In genomic region chr17:50423553-50424159, GRCh38 we compare ENCODE assay signal across 8 cellular contexts. TPM values are rescaled to one million over a fixed set of nuclear protein-coding genes. Genes with fewer than 3 reads are reported as not detected.
DNase-seq lines count a peak whose midpoint lies in the region; ATAC-seq lines count a peak whose summit lies in the region.
"Had no signal": no experiment of that assay in that cellular context is flagged by ENCODE, and none has a peak within 500 bp of the region (broad histone marks: within the 10 kb centered on the region; RNA-seq: fewer than 3 reads in every experiment).

No MANE protein-coding gene starts in this region.

- H3K4me1 ChIP-seq in GM23248 (ENCODE audit: insufficient read depth), result peaks cover 23% of the 10 kb centered on the region

- no peaks in the 10 kb centered on the region for H3K9me3 ChIP-seq in GM23248 (ENCODE audit: low read depth)
- H3K9me3 ChIP-seq: suprapubic skin had no signal

- H2AFZ ChIP-seq in GM23248, result no peak overlapping the region

- H3K4me3 ChIP-seq in GM23248, result no peak overlapping the region
- H3K4me3 ChIP-seq: suprapubic skin had no signal

- peaks cover 25% of the 10 kb centered on the region for H3F3A ChIP-seq in GM23248 (ENCODE audit: insufficient read depth)

- H3K79me2 ChIP-seq in GM23248 (ENCODE audit: insufficient read depth), result no peaks in the 10 kb centered on the region

- no peak for ATAC-seq in GM18867 (IDR thresholded peaks at IDR 0.05; ENCODE audit: unreplicated experiment)
- no peak for ATAC-seq in HG02571 (IDR thresholded peaks at IDR 0.05; ENCODE audit: unreplicated experiment)

- no peak overlapping the region for H3K4me2 ChIP-seq in GM23248 (ENCODE audit: unreplicated experiment)

- no peaks in the 10 kb centered on the region for H4K20me1 ChIP-seq in GM23248 (ENCODE audit: insufficient read depth)

- H3K27me3 ChIP-seq in GM23248 (replicated peaks; ENCODE audit: insufficient read depth), result no peaks in the 10 kb centered on the region
- H3K27me3 ChIP-seq: suprapubic skin had no signal

- no peak overlapping the region for H3K9ac ChIP-seq in GM23248

- in situ Hi-C loops in GM23248 (cut with MboI), result no loop called here

- no peak overlapping the region for H3K27ac ChIP-seq in GM23248
- H3K27ac ChIP-seq: suprapubic skin had no signal

- no peaks in the 10 kb centered on the region for H3K36me3 ChIP-seq in GM23248 (ENCODE audit: low read depth)
- H3K36me3 ChIP-seq: suprapubic skin had no signal

- peak; percentile 66 for DNase-seq in GM23248
- peak; percentile 20 for DNase-seq in NAMALWA (ENCODE audit: low spot score)
- peak; percentile 90 for DNase-seq in dermis blood vessel endothelial cell
- peak; percentile 72 for DNase-seq in renal cortical epithelial cell (ENCODE audit: low read depth)
- no peak for DNase-seq in stimulated activated CD4-positive, alpha-beta T cell treated with anti-CD3 and anti-CD28 coated beads, Interleukin-4, amount 100 ng/mL, for 24 hours

- no peaks in the 10 kb centered on the region for H3K9me2 ChIP-seq in GM23248 (ENCODE audit: insufficient read depth)

- 34 to 45% methylated on average over 6 of the region's 6 CpGs for WGBS in GM23248 (ENCODE audit: low coverage in 1 of 2, low lambda C conversion rate in 2 of 2, missing lambda C conversion rate in 2 of 2), 2 experiments

RNA-seq across cellular contexts. Expression of gene ACSF2, which starts 2.4 kb away (rescaled TPM):
- total RNA-seq in GM23248 (2014; rRNA removed; shearing (Covaris generic)), result 8.6 and 18.7 TPM in 2 replicates
- polyA plus RNA-seq in GM23248 (2016; fragmentation: Nextera tagmentation; extraction: Ambion mirVana), result 3.2 and 3.7 TPM in 2 replicates
- 10.1 and 15.5 TPM in 2 replicates for total RNA-seq in dermis blood vessel endothelial cell
- 32.5 and 44.5 TPM in 2 replicates for total RNA-seq in renal cortical epithelial cell

RNA-seq across cellular contexts. Expression of gene LRRC59, which starts 26.3 kb away (rescaled TPM):
- total RNA-seq in GM23248 (2014; rRNA removed; shearing (Covaris generic)), result 144 and 164 TPM in 2 replicates
- polyA plus RNA-seq in GM23248 (2016; fragmentation: Nextera tagmentation; extraction: Ambion mirVana), result 110 and 111 TPM in 2 replicates
- 118 and 227 TPM in 2 replicates for total RNA-seq in dermis blood vessel endothelial cell
- 141 and 219 TPM in 2 replicates for total RNA-seq in renal cortical epithelial cell

RNA-seq across cellular contexts. Expression of gene CHAD, which starts 45.0 kb away (rescaled TPM):
- total RNA-seq in GM23248 (2014; rRNA removed; shearing (Covaris generic)), result not detected in 2 replicates
- not detected in 2 replicates for polyA plus RNA-seq in GM23248 (2016; fragmentation: Nextera tagmentation; extraction: Ambion mirVana)
- total RNA-seq in dermis blood vessel endothelial cell (not detected in 2 replicates), renal cortical epithelial cell (not detected in 2 replicates)

RNA-seq across cellular contexts. Expression of gene EME1, which starts 50.6 kb away (rescaled TPM):
- total RNA-seq in GM23248 (2014; rRNA removed; shearing (Covaris generic)), result 1.1 and 4.3 TPM in 2 replicates
- polyA plus RNA-seq in GM23248 (2016; fragmentation: Nextera tagmentation; extraction: Ambion mirVana), result 3.8 and 4.1 TPM in 2 replicates
- total RNA-seq in dermis blood vessel endothelial cell, result 1.0 and 4.6 TPM in 2 replicates
- total RNA-seq in renal cortical epithelial cell, result 0.55 and 5.9 TPM in 2 replicates

RNA-seq across cellular contexts. Expression of gene MRPL27, which starts 50.7 kb away (rescaled TPM):
- total RNA-seq in GM23248 (2014; rRNA removed; shearing (Covaris generic)), result 49.3 and 57.9 TPM in 2 replicates
- 115 and 120 TPM in 2 replicates for polyA plus RNA-seq in GM23248 (2016; fragmentation: Nextera tagmentation; extraction: Ambion mirVana)
- total RNA-seq in dermis blood vessel endothelial cell (35.4 and 70.3 TPM in 2 replicates), renal cortical epithelial cell (41.8 and 69.3 TPM in 2 replicates)
